7 cellular contexts compared by ENCODE assay signal in the genomic region with DNA sequence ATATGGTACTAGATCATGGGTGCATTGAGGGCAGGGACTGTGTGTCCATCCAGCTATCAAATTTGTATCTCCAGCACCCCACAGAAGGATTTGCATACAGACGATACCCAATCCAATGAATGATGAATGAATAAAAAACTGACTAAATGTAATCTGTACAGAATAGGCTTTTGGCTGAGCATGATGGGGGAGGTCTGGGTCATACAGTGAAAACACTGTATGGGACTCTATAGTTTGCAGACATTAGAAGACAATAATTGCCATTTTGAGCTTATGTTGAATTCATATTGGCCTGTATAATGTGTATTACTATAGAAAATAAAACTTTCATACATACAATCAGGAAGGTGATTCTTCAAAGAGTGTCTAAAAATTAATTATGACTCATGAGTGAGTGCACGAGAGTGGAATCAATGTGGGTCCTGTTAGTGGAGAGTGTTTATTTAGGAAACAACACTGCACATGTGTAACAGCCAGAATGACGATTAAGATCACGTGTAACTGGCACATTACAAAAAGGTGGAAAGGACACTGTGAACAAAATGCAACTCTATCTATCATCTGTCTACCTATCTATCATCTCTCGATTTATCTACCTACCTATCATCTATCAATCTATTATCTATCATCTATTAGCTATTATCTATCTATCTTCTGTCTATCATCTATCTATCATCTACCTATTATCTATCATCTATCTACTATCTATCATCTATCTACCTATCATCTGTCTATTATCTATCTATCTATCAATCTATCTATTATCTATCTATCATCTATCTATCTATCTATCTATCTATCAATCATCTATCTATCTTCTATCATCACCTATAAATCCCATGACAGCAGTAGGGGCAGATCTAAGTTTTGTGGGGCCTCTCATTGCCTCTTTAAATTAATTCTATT.
DNase-seq lines count a peak whose midpoint lies in the region; ATAC-seq and TF ChIP-seq lines count a peak whose summit lies in the region.

No MANE protein-coding gene starts in this region.

- H3K9me3 Mint-ChIP-seq in progenitor cell of endocrine pancreas (ENCODE audit: low read depth) = peaks cover 10% of the 10 kb centered on the region

- no peaks in the 10 kb centered on the region for H3K27me3 Mint-ChIP-seq in progenitor cell of endocrine pancreas

- H3K36me3 Mint-ChIP-seq in progenitor cell of endocrine pancreas (ENCODE audit: insufficient read depth) = peaks cover 2% of the 10 kb centered on the region

- no peak overlapping the region for H3K4me3 Mint-ChIP-seq in progenitor cell of endocrine pancreas (ENCODE audit: low read depth)

- no peak for TF ChIP-seq RAD21 in Ishikawa (IDR thresholded peaks at IDR 0.05; ENCODE audit: low read depth)

- ATAC-seq in GM21515 (IDR thresholded peaks at IDR 0.05; ENCODE audit: unreplicated experiment) (peak; percentile 6), GM21717 (IDR thresholded peaks at IDR 0.05; ENCODE audit: unreplicated experiment) (no peak)

- no peak for TF ChIP-seq CTCF in progenitor cell of endocrine pancreas (IDR thresholded peaks at IDR 0.05; ENCODE audit: unreplicated experiment)

- peak; percentile 83 to 91 for DNase-seq in dermis microvascular lymphatic vessel endothelial cell (ENCODE audit: low read depth in 2 of 2)
- DNase-seq in progenitor cell of endocrine pancreas (ENCODE audit: low spot score, unreplicated experiment) = no peak
- DNase-seq in NCI-H526 treated with DMSO at 0.1 percent for 48 hours (lab: John Stamatoyannopoulos, UW) = no peak
- DNase-seq in stimulated activated CD4-positive, alpha-beta T cell treated with anti-CD3 and anti-CD28 coated beads, Interleukin-2, amount 100 ng/mL, for 24 hours = no peak

- 0 out of 2 replicates have a peak, but pooled peaks have one; percentile 0 for TF ChIP-seq EP300 in Ishikawa (IDR thresholded peaks at IDR 0.05; ENCODE audit: borderline replicate concordance)

- peaks cover 32% of the 10 kb centered on the region for H3K4me1 Mint-ChIP-seq in progenitor cell of endocrine pancreas (ENCODE audit: low read depth)

- peak overlapping the region; percentile 89 for H3K27ac Mint-ChIP-seq in progenitor cell of endocrine pancreas

TF ChIP-seq in Ishikawa, 13 proteins besides CTCF, POLR2A, EP300 and RAD21:
- TF ChIP-seq ZBTB7A (IDR thresholded peaks at IDR 0.05; ENCODE audit: low read depth) (no peak), EGR1 (IDR thresholded peaks at IDR 0.05) (no peak), CREB1 (IDR thresholded peaks at IDR 0.05; ENCODE audit: low read depth) (no peak), TAF1 (IDR thresholded peaks at IDR 0.05; ENCODE audit: low read depth) (no peak), YY1 (IDR thresholded peaks at IDR 0.05; ENCODE audit: low read depth) (no peak), TCF12 (IDR thresholded peaks at IDR 0.05; ENCODE audit: low read depth) (no peak), TEAD4 (IDR thresholded peaks at IDR 0.05) (no peak), NFIC (IDR thresholded peaks at IDR 0.05) (no peak)
- TF ChIP-seq, protein P1, sequence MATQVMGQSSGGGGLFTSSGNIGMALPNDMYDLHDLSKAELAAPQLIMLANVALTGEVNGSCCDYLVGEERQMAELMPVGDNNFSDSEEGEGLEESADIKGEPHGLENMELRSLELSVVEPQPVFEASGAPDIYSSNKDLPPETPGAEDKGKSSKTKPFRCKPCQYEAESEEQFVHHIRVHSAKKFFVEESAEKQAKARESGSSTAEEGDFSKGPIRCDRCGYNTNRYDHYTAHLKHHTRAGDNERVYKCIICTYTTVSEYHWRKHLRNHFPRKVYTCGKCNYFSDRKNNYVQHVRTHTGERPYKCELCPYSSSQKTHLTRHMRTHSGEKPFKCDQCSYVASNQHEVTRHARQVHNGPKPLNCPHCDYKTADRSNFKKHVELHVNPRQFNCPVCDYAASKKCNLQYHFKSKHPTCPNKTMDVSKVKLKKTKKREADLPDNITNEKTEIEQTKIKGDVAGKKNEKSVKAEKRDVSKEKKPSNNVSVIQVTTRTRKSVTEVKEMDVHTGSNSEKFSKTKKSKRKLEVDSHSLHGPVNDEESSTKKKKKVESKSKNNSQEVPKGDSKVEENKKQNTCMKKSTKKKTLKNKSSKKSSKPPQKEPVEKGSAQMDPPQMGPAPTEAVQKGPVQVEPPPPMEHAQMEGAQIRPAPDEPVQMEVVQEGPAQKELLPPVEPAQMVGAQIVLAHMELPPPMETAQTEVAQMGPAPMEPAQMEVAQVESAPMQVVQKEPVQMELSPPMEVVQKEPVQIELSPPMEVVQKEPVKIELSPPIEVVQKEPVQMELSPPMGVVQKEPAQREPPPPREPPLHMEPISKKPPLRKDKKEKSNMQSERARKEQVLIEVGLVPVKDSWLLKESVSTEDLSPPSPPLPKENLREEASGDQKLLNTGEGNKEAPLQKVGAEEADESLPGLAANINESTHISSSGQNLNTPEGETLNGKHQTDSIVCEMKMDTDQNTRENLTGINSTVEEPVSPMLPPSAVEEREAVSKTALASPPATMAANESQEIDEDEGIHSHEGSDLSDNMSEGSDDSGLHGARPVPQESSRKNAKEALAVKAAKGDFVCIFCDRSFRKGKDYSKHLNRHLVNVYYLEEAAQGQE (IDR thresholded peaks at IDR 0.05; ENCODE audit: low read depth) = no peak

Comparison
In these comparisons a context has a peak if more than half of its experiments do, and no peak if none do; other contexts are left out.
1. DNase-seq: peak in dermis microvascular lymphatic vessel endothelial cell (2 of 2); none in progenitor cell of endocrine pancreas (single experiment), NCI-H526 treated with DMSO at 0.1 percent for 48 hours (single experiment) and stimulated activated CD4-positive, alpha-beta T cell treated with anti-CD3 and anti-CD28 coated beads, Interleukin-2, amount 100 ng/mL, for 24 hours (0 of 2).